Comparison of ENCODE assay signal across 8 cellular contexts in the genomic region with DNA sequence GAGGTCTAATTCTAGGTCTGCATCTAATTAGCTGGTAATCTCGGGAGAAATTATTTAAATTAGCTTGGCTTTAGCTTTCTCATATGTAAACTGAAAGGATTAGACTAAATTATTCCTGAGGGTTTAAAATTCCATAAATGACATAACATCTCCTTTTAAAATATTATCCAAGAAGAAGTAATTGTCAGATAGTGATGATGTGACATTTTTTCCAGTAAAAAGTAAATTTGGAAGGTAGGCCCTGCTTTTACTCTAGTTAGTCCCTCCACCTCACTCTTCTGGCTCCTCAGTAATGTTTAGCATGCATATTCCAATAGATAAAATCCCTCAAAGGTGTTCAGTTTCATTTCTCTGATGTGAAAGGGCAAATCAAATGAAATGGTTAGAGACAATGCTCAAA.
"Had no signal": no experiment of that assay in that cellular context is flagged by ENCODE, and none has a peak within 500 bp of the region (broad histone marks: within the 10 kb centered on the region; RNA-seq: fewer than 3 reads in every experiment).

No MANE protein-coding gene starts in this region.

- FAIRE-seq: G401.6, GM12878, GM12891, GM12892, GM18507, GM19239 had no signal

- H3K4me3 ChIP-seq: GM12878 had no signal

- DNase-seq: GDM1, GF-D8 had no signal

- ATAC-seq: GM12878 had no signal
